8 cellular contexts compared by ENCODE assay signal in genomic region chr2:54665436-54665856, GRCh38. TPM values are rescaled to one million over a fixed set of nuclear protein-coding genes. Genes with fewer than 3 reads are reported as not detected.
DNase-seq lines count a peak whose midpoint lies in the region; ATAC-seq lines count a peak whose summit lies in the region.

No MANE protein-coding gene starts in this region.

- no peaks in the 10 kb centered on the region for H3K27me3 Mint-ChIP-seq in CD4-positive, alpha-beta memory T cell

- peaks cover 83% of the 10 kb centered on the region for H3K36me3 ChIP-seq in CD4-positive, alpha-beta memory T cell (ENCODE audit: insufficient read depth, low read length)
- peaks cover 38% of the 10 kb centered on the region; the same call in 1 of the 2 replicates for H3K36me3 ChIP-seq in iPS DF 6.9 (ENCODE audit: control insufficient read depth, insufficient read depth, low read length)

- no peak overlapping the region for H3K4me3 Mint-ChIP-seq in CD4-positive, alpha-beta memory T cell

- peaks cover 0 to 13% (median 3%) of the 10 kb centered on the region in 4 donors for H3K4me1 Mint-ChIP-seq in CD4-positive, alpha-beta memory T cell

- POLR2A ChIA-PET in CD4-positive, alpha-beta memory T cell (lab: Charles Lee; ENCODE audit: partially characterized antibody) = interaction anchor here (1.0 kb wide), 1 partner anchor 25 kb away, joined by 3 read pairs; no protein-coding TSS in a partner anchor

- H3K27ac ChIP-seq in CD4-positive, alpha-beta memory T cell (ENCODE audit: low read depth, low read length) = no peak overlapping the region
- no peak overlapping the region for H3K27ac ChIP-seq in iPS DF 6.9 (ENCODE audit: low read length)

- CTCF ChIA-PET in CD4-positive, alpha-beta memory T cell (lab: Charles Lee; ENCODE audit: partially characterized antibody) = interaction anchor here (0.6 to 3.4 kb wide), 30 partner anchors 9 to 1006 kb away, joined by 3 to 34 read pairs (median 4); partner anchors contain the start of gene EML6

- H3K4me3 ChIP-seq in CD4-positive, alpha-beta memory T cell (ENCODE audit: low read length in 2 of 2) = no peak overlapping the region
- no peak overlapping the region for H3K4me3 ChIP-seq in iPS DF 6.9 (ENCODE audit: low read length)

- ATAC-seq in GM19397 (IDR thresholded peaks at IDR 0.05; ENCODE audit: unreplicated experiment) = no peak
- no peak for ATAC-seq in GM18907 (IDR thresholded peaks at IDR 0.05; ENCODE audit: unreplicated experiment)

- H3K4me1 ChIP-seq in CD4-positive, alpha-beta memory T cell (ENCODE audit: insufficient read depth, low read length) = no peaks in the 10 kb centered on the region
- H3K4me1 ChIP-seq in iPS DF 6.9 (ENCODE audit: control insufficient read depth, insufficient read depth, low read length) = no peaks in the 10 kb centered on the region

- H3K36me3 Mint-ChIP-seq in CD4-positive, alpha-beta memory T cell = peaks cover 86 to 97% of the 10 kb centered on the region in 2 donors

- H3K9me3 ChIP-seq in CD4-positive, alpha-beta memory T cell (ENCODE audit: control insufficient read depth in 1 of 2, low read length in 2 of 2) = no peaks in the 10 kb centered on the region
- H3K9me3 ChIP-seq in iPS DF 6.9 (ENCODE audit: control insufficient read depth, insufficient read depth, low read length) = no peaks in the 10 kb centered on the region

- no CpG with 5 or more reads among the region's 3 CpGs for WGBS in iPS DF 6.9 (ENCODE audit: insufficient coverage, insufficient read length)

- intact Hi-C loops in CD4-positive, alpha-beta memory T cell (cut with micrococcal nuclease) = loop anchor here (2.0 kb wide), 2 partner anchors 143 to 173 kb away; no protein-coding TSS in a partner anchor

- DNase-seq in CD4-positive, alpha-beta memory T cell = peak; percentile 11 to 52 (median 34)
- peak; percentile 48 for DNase-seq in H4 (ENCODE audit: low spot score)
- DNase-seq in NOMO-1 treated with dmso at 0.1 percent for 144 hours (lab: John Stamatoyannopoulos, UW; ENCODE audit: unreplicated experiment) = peak; percentile 15
- peak; percentile 83 for DNase-seq in amniotic epithelial cell (ENCODE audit: low read depth)
- DNase-seq in iPS DF 6.9 (ENCODE audit: low read depth, low spot score) = peak; percentile 60
- DNase-seq in stimulated activated CD4-positive, alpha-beta T cell treated with anti-CD3 and anti-CD28 coated beads, Interleukin-12 subunit alpha, Interleukin-12 subunit beta, amount 100 ng/mL, for 4 hours = peak; percentile 20

- H3K27ac Mint-ChIP-seq in CD4-positive, alpha-beta memory T cell = peak overlapping the region in 6 of 7 donors; percentile 9 to 85 (median 70)

- H3K27me3 ChIP-seq in CD4-positive, alpha-beta memory T cell (ENCODE audit: insufficient read depth, low read length) = no peaks in the 10 kb centered on the region
- no peaks in the 10 kb centered on the region for H3K27me3 ChIP-seq in iPS DF 6.9 (ENCODE audit: control insufficient read depth, insufficient read depth, low read length)

- H3K9me3 Mint-ChIP-seq in CD4-positive, alpha-beta memory T cell = no peaks in the 10 kb centered on the region

RNA-seq across cellular contexts. Expression of gene EML6, which starts 58.0 kb away (rescaled TPM):
- 1 to 10 TPM; 1.8 to 3.9 TPM for total RNA-seq in CD4-positive, alpha-beta memory T cell
- polyA plus RNA-seq in CD4-positive, alpha-beta memory T cell = under 1 TPM in 1 of 2 donors, not detected in 1; 0.02 TPM
- 2.4 and 2.9 TPM in 2 replicates for total RNA-seq in H4 (2014; rRNA removed; shearing (Covaris generic))

Comparison
In these comparisons a context has a peak if more than half of its experiments do, and no peak if none do; other contexts are left out.
1. DNase-seq: peak in every context shown above with its lines; median percentile 83 in amniotic epithelial cell; 60 in iPS DF 6.9; 48 in H4; 34 in CD4-positive, alpha-beta memory T cell; 20 in stimulated activated CD4-positive, alpha-beta T cell treated with anti-CD3 and anti-CD28 coated beads, Interleukin-12 subunit alpha, Interleukin-12 subunit beta, amount 100 ng/mL, for 4 hours; 15 in NOMO-1 treated with dmso at 0.1 percent for 144 hours.